Comparison of ENCODE assay signal across 13 cellular contexts in genomic region chr1:225899044-225899925, GRCh38. TPM values are rescaled to one million over a fixed set of nuclear protein-coding genes. Genes with fewer than 3 reads are reported as not detected.
A peak's percentile ranks its signal among the peaks of the same experiment; 100 is the strongest.
DNase-seq lines count a peak whose midpoint lies in the region; ATAC-seq and TF ChIP-seq lines count a peak whose summit lies in the region.
"Had no signal": no experiment of that assay in that cellular context is flagged by ENCODE, and none has a peak within 500 bp of the region (broad histone marks: within the 10 kb centered on the region; RNA-seq: fewer than 3 reads in every experiment).

No MANE protein-coding gene starts in this region.

- ATAC-seq in HG02588 (IDR thresholded peaks at IDR 0.05; ENCODE audit: unreplicated experiment), result no peak
- ATAC-seq: body of pancreas, foreskin keratinocyte had no signal

- no peaks in the 10 kb centered on the region for H3K9me3 Mint-ChIP-seq in activated naive CD4-positive, alpha-beta T cell treated with anti-CD3 and anti-CD28 coated beads for 36 hours
- H3K9me3 Mint-ChIP-seq in endothelial cell (ENCODE audit: unreplicated experiment), result no peaks in the 10 kb centered on the region
- H3K9me3 Mint-ChIP-seq: activated T-helper 2 cell treated with anti-CD3 and anti-CD28 coated beads, Interferon-gamma antibody, Interleukin-2, Interleukin-4, amounts not matched to agents 10 μg/mL and 5 μg/mL and 100 μg/mL, durations not matched to agents 14 hours and 24 hours and 36 hours had no signal

- H3K27me3 ChIP-seq in osteoblast (ENCODE audit: insufficient read depth, low read length), result no peaks in the 10 kb centered on the region
- H3K27me3 ChIP-seq: body of pancreas, foreskin keratinocyte had no signal

- H3K27me3 Mint-ChIP-seq in activated naive CD4-positive, alpha-beta T cell treated with anti-CD3 and anti-CD28 coated beads for 36 hours (ENCODE audit: low read depth), result no peaks in the 10 kb centered on the region
- peaks cover 18% of the 10 kb centered on the region for H3K27me3 Mint-ChIP-seq in endothelial cell (ENCODE audit: unreplicated experiment)

- H2AFZ ChIP-seq in osteoblast (ENCODE audit: low read length), result no peak overlapping the region

- CTCF ChIA-PET in activated naive CD4-positive, alpha-beta T cell treated with anti-CD3 and anti-CD28 coated beads for 36 hours (lab: Charles Lee), result interaction anchor here (0.9 to 4.8 kb wide), 3 partner anchors 12 to 426 kb away, joined by 3 to 22 read pairs (median 21); partner anchors contain the start of gene TMEM63A

- no peak for DNase-seq in activated naive CD4-positive, alpha-beta T cell treated with anti-CD3 and anti-CD28 coated beads for 36 hours
- DNase-seq in activated naive CD4-positive, alpha-beta T cell (lab: John Stamatoyannopoulos, UW), result no peak
- DNase-seq in OCI-M1 (lab: John Stamatoyannopoulos, UW) (peak; percentile 32), endothelial cell (ENCODE audit: low spot score) (no peak), osteoblast (ENCODE audit: insufficient read length, low spot score, missing footprints) (peak; percentile 62), D341Med (ENCODE audit: low spot score) (no peak), NCI-H187 treated with DMSO at 0.1 percent for 48 hours (lab: John Stamatoyannopoulos, UW) (no peak)
- DNase-seq: body of pancreas, DND-41, foreskin keratinocyte, NCI-H2171 treated with DMSO at 0.1 percent for 48 hours had no signal

- H3K4me3 ChIP-seq in osteoblast (ENCODE audit: insufficient read depth, low read length), result no peak overlapping the region
- H3K4me3 ChIP-seq: body of pancreas had no signal

- no peak overlapping the region for H3K4me2 ChIP-seq in osteoblast (ENCODE audit: insufficient read depth, low read length)

- H3K4me1 Mint-ChIP-seq in activated naive CD4-positive, alpha-beta T cell treated with anti-CD3 and anti-CD28 coated beads for 36 hours (ENCODE audit: low read depth), result peaks cover 41% of the 10 kb centered on the region
- H3K4me1 Mint-ChIP-seq in endothelial cell (ENCODE audit: unreplicated experiment), result peaks cover 36% of the 10 kb centered on the region

- no peak overlapping the region for H3K4me3 Mint-ChIP-seq in activated naive CD4-positive, alpha-beta T cell treated with anti-CD3 and anti-CD28 coated beads for 36 hours
- peak overlapping the region; percentile 54 for H3K4me3 Mint-ChIP-seq in endothelial cell (ENCODE audit: unreplicated experiment)

- H3K36me3 Mint-ChIP-seq in activated naive CD4-positive, alpha-beta T cell treated with anti-CD3 and anti-CD28 coated beads for 36 hours (ENCODE audit: low read depth), result no peaks in the 10 kb centered on the region
- H3K36me3 Mint-ChIP-seq in endothelial cell (ENCODE audit: low read depth, unreplicated experiment), result no peaks in the 10 kb centered on the region

- no peak overlapping the region for H3K27ac ChIP-seq in osteoblast (ENCODE audit: low read depth, low read length)
- H3K27ac ChIP-seq: foreskin keratinocyte had no signal

- H4K20me1 ChIP-seq in osteoblast (ENCODE audit: insufficient read depth, low read length), result no peaks in the 10 kb centered on the region

- intact Hi-C loops in activated naive CD4-positive, alpha-beta T cell treated with anti-CD3 and anti-CD28 coated beads for 36 hours (cut with micrococcal nuclease), result loop anchor here (5.0 kb wide), 2 partner anchors 52 to 1277 kb away; no protein-coding TSS in a partner anchor

- H3K27ac Mint-ChIP-seq in activated naive CD4-positive, alpha-beta T cell treated with anti-CD3 and anti-CD28 coated beads for 36 hours, result peak overlapping the region; percentile 70
- peak overlapping the region; percentile 82 for H3K27ac Mint-ChIP-seq in endothelial cell (ENCODE audit: unreplicated experiment)

- H3K36me3 ChIP-seq in osteoblast (ENCODE audit: insufficient read depth, low read length), result no peaks in the 10 kb centered on the region

- no peaks in the 10 kb centered on the region for H3K4me1 ChIP-seq in osteoblast (ENCODE audit: insufficient read depth, low read length)

- no peaks in the 10 kb centered on the region for H3K9me3 ChIP-seq in osteoblast (ENCODE audit: low read depth, low read length)
- H3K9me3 ChIP-seq: body of pancreas had no signal

- no peaks in the 10 kb centered on the region for H3K79me2 ChIP-seq in osteoblast (ENCODE audit: insufficient read depth, low read length)

- no peak for TF ChIP-seq CTCF in endothelial cell (IDR thresholded peaks at IDR 0.05; ENCODE audit: unreplicated experiment)
- no peak for TF ChIP-seq CTCF in osteoblast (IDR thresholded peaks at IDR 0.05; ENCODE audit: extremely low read depth, low read depth, low read length)

RNA-seq across cellular contexts. Expression of gene LEFTY1, which starts 10.3 kb away (rescaled TPM):
- total RNA-seq in activated naive CD4-positive, alpha-beta T cell treated with anti-CD3 and anti-CD28 coated beads for 36 hours, result under 1 TPM in 1 of 2 experiments, not detected in 1; 0.22 TPM
- total RNA-seq in endothelial cell (ENCODE audit: unreplicated experiment), result 0.28 TPM
- under 0.01 TPM in 1 of 2 replicates, not detected in the other for total RNA-seq in osteoblast
- total RNA-seq: activated T-helper 2 cell treated with anti-CD3 and anti-CD28 coated beads, Interferon-gamma antibody, Interleukin-2, Interleukin-4, amounts not matched to agents 10 μg/mL and 5 μg/mL and 100 μg/mL, durations not matched to agents 14 hours and 24 hours and 36 hours; foreskin keratinocyte had no signal

RNA-seq across cellular contexts. Expression of gene TMEM63A, which starts 17.1 kb away (rescaled TPM):
- 10 to 100 TPM; 34.3 to 34.7 TPM for total RNA-seq in activated naive CD4-positive, alpha-beta T cell treated with anti-CD3 and anti-CD28 coated beads for 36 hours
- total RNA-seq in endothelial cell (ENCODE audit: unreplicated experiment) (79.9 TPM), osteoblast (23.2 and 31.5 TPM in 2 replicates)

RNA-seq across cellular contexts. Expression of gene PYCR2, which starts 24.8 kb away (rescaled TPM):
- 100 to 1,000 TPM; 143 to 149 TPM for total RNA-seq in activated naive CD4-positive, alpha-beta T cell treated with anti-CD3 and anti-CD28 coated beads for 36 hours
- total RNA-seq in endothelial cell (ENCODE audit: unreplicated experiment), result 44.5 TPM
- total RNA-seq in osteoblast, result 25.9 and 29.0 TPM in 2 replicates

RNA-seq across cellular contexts. Expression of gene LEFTY2, which starts 41.7 kb away (rescaled TPM):
- under 1 TPM in 1 of 2 experiments, not detected in 1; 0.10 TPM for total RNA-seq in activated naive CD4-positive, alpha-beta T cell treated with anti-CD3 and anti-CD28 coated beads for 36 hours
- total RNA-seq in endothelial cell (ENCODE audit: unreplicated experiment), result 0.26 TPM
- not detected in 2 replicates for total RNA-seq in osteoblast
- total RNA-seq: activated T-helper 2 cell treated with anti-CD3 and anti-CD28 coated beads, Interferon-gamma antibody, Interleukin-2, Interleukin-4, amounts not matched to agents 10 μg/mL and 5 μg/mL and 100 μg/mL, durations not matched to agents 14 hours and 24 hours and 36 hours; foreskin keratinocyte had no signal

Comparison
In these comparisons a context has a peak if more than half of its experiments do, and no peak if none do; other contexts are left out.
1. DNase-seq: peak in OCI-M1 (single experiment) and osteoblast (single experiment); none in activated naive CD4-positive, alpha-beta T cell treated with anti-CD3 and anti-CD28 coated beads for 36 hours (single experiment), activated naive CD4-positive, alpha-beta T cell (0 of 4), endothelial cell (single experiment), D341Med (single experiment) and NCI-H187 treated with DMSO at 0.1 percent for 48 hours (single experiment).